In the genomic region with DNA sequence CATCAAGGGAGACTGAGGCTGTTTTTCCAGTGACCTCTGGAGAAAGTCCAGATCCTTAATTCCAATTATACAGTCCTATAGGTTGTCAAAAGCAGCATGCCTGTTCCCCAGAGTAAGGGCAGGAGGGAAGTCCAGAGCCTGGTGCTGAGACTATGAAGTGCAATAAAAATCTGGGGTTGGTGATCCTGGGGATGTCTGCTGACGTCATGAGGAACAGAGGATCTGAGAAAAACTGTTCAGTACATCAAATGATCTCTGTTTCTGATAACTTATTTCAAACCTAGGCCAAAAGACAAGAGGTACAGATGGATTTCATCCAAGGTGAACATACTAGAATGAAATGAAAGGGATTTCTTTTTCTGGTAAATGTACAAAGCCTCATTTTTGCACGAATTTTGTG, we compare ENCODE assay signal across 32 cellular contexts. TPM values are rescaled to one million over a fixed set of nuclear protein-coding genes. Genes with fewer than 3 reads are reported as not detected.
"Had no signal": no experiment of that assay in that cellular context is flagged by ENCODE, and none has a peak within 500 bp of the region (broad histone marks: within the 10 kb centered on the region; RNA-seq: fewer than 3 reads in every experiment).

No MANE protein-coding gene starts in this region.

- H3K4me3 ChIP-seq: stomach, suprapubic skin, testis, thoracic aorta, thyroid gland, tibial artery, tibial nerve, transverse colon, upper lobe of left lung, upper lobe of right lung, uterus, vagina had no signal

- H3K36me3 ChIP-seq: stomach, suprapubic skin, thoracic aorta, thyroid gland, tibial artery, tibial nerve, transverse colon, upper lobe of left lung, upper lobe of right lung, uterus, vagina had no signal

- DNase-seq: stimulated activated CD4-positive, alpha-beta T cell treated with anti-CD3 and anti-CD28 coated beads, Interleukin-2, amount 100 ng/mL, for 48 hours; stimulated activated CD4-positive, alpha-beta T cell treated with anti-CD3 and anti-CD28 coated beads, Interleukin-4, amount 100 ng/mL, for 1 hour; stimulated activated CD4-positive, alpha-beta T cell treated with anti-CD3 and anti-CD28 coated beads, Interleukin-4, amount 100 ng/mL, for 24 hours; stimulated activated CD4-positive, alpha-beta T cell treated with anti-CD3 and anti-CD28 coated beads, Interleukin-4, amount 100 ng/mL, for 4 hours; stimulated activated CD8-positive, alpha-beta memory T cell treated with anti-CD3 and anti-CD28 coated beads, Interleukin-4, amount 100 ng/mL, for 48 hours; stimulated activated naive B cell treated with anti-CD40 and anti-IgM and Interleukin-4, amounts not matched to agents 10 μg/mL and 1 μg/mL and 100 μg/mL, for 72 hours; stimulated activated naive CD4-positive, alpha-beta T cell; stimulated activated naive CD4-positive, alpha-beta T cell treated with Interleukin-2 at 50 U/mL for 16 hours; stimulated activated naive CD8-positive, alpha-beta T cell treated with anti-CD3 and anti-CD28 coated beads, Interleukin-15, amount 100 ng/mL, for 72 hours; stimulated activated naive CD8-positive, alpha-beta T cell treated with anti-CD3 and anti-CD28 coated beads, Interleukin-15, Interleukin-2, amounts not matched to agents 100 U/mL and 50 U/mL, for 24 hours; stomach; substantia nigra; testis; thyroid gland; tibial artery; transverse colon; trophoblast cell; upper lobe of left lung; upper lobe of right lung; uterus had no signal

- H3K27me3 ChIP-seq: stomach, suprapubic skin, testis, thyroid gland, tibial artery, tibial nerve, transverse colon, upper lobe of left lung, upper lobe of right lung, uterus, vagina had no signal

- ATAC-seq: stimulated activated effector memory CD8-positive, alpha-beta T cell treated with anti-CD3 and anti-CD28 coated beads, Interleukin-12 subunit alpha, Interleukin-12 subunit beta, amount 100 ng/mL, for 72 hours; stimulated activated memory B cell treated with anti-CD40 and anti-IgM and Interleukin-4, amounts not matched to agents 10 μg/mL and 1 μg/mL and 100 μg/mL, for 72 hours; stimulated activated naive B cell treated with anti-CD40 and anti-IgM and Interleukin-4, amounts not matched to agents 10 μg/mL and 1 μg/mL and 100 μg/mL, for 72 hours; stimulated activated naive CD8-positive, alpha-beta T cell treated with anti-CD3 and anti-CD28 coated beads, Interleukin-15, amount 100 ng/mL, for 72 hours; stimulated activated naive CD8-positive, alpha-beta T cell treated with anti-CD3 and anti-CD28 coated beads, Interleukin-15, Interleukin-2, amounts not matched to agents 100 U/mL and 50 U/mL, for 24 hours; upper lobe of right lung had no signal

- H3K4me1 ChIP-seq: stomach, suprapubic skin, testis, thyroid gland, tibial artery, tibial nerve, transverse colon, upper lobe of left lung, upper lobe of right lung, uterus, vagina had no signal

- H3K9me3 ChIP-seq: suprapubic skin, testis, thoracic aorta, thyroid gland, tibial artery, tibial nerve, transverse colon, upper lobe of left lung, upper lobe of right lung, uterus, vagina had no signal

- FAIRE-seq: urothelium cell line had no signal

- H3K27ac ChIP-seq: stomach, suprapubic skin, testis, thoracic aorta, thyroid gland, tibial artery, tibial nerve, transverse colon, upper lobe of left lung, upper lobe of right lung, uterus, vagina had no signal

RNA-seq across cellular contexts. Expression of gene OR5W2, which starts 12.1 kb away (rescaled TPM):
- total RNA-seq: stomach, subcutaneous adipose tissue, suprapubic skin, temporal lobe, testis, thoracic aorta, thyroid gland, tibial nerve, transverse colon, upper lobe of left lung, upper lobe of right lung, ureter, urinary bladder, uterus, vagina had no signal
- polyA plus RNA-seq: stomach, thymus, urinary bladder had no signal

RNA-seq across cellular contexts. Expression of gene TRIM51, which starts 19.2 kb away (rescaled TPM):
- total RNA-seq: stomach, subcutaneous adipose tissue, suprapubic skin, temporal lobe, thoracic aorta, thyroid gland, tibial nerve, transverse colon, upper lobe of left lung, upper lobe of right lung, ureter, urinary bladder, uterus, vagina had no signal
- polyA plus RNA-seq: stomach, thymus, urinary bladder had no signal

RNA-seq across cellular contexts. Expression of gene OR5I1, which starts 33.9 kb away (rescaled TPM):
- total RNA-seq: stomach, subcutaneous adipose tissue, suprapubic skin, temporal lobe, testis, thoracic aorta, thyroid gland, tibial nerve, transverse colon, upper lobe of left lung, upper lobe of right lung, ureter, urinary bladder, uterus, vagina had no signal
- polyA plus RNA-seq: stomach, thymus, urinary bladder had no signal
